1 cellular context compared by ENCODE assay signal in genomic region chr3:69738859-69739203, GRCh38.
A peak's percentile ranks its signal among the peaks of the same experiment; 100 is the strongest.
TF ChIP-seq lines count a peak whose summit lies in the region.

No MANE protein-coding gene starts in this region.

TF ChIP-seq in K562, 482 proteins besides CTCF, POLR2A, EP300 and RAD21:
- peak; percentile 73 for TF ChIP-seq ZBTB40 (IDR thresholded peaks at IDR 0.05)
- no peak for TF ChIP-seq ZBTB40 (CRISPR knock-in tag; IDR thresholded peaks at IDR 0.05)
- TF ChIP-seq IRF1 (CRISPR knock-in tag; IDR thresholded peaks at IDR 0.05; ENCODE audit: borderline replicate concordance): no peak
